Comparison of ENCODE assay signal across 15 cellular contexts in genomic region chr6:30321692-30322388, GRCh38. TPM values are rescaled to one million over a fixed set of nuclear protein-coding genes. Genes with fewer than 3 reads are reported as not detected.
DNase-seq lines count a peak whose midpoint lies in the region; ATAC-seq and TF ChIP-seq lines count a peak whose summit lies in the region.
"Had no signal": no experiment of that assay in that cellular context is flagged by ENCODE, and none has a peak within 500 bp of the region (broad histone marks: within the 10 kb centered on the region; RNA-seq: fewer than 3 reads in every experiment).

No MANE protein-coding gene starts in this region.

- H3K79me2 ChIP-seq in PC-3 (ENCODE audit: low read length) (peaks cover 95% of the 10 kb centered on the region), osteoblast (ENCODE audit: insufficient read depth, low read length) (peaks cover 91% of the 10 kb centered on the region)

- H2AFZ ChIP-seq in PC-3 (ENCODE audit: low read length) (no peak overlapping the region), osteoblast (ENCODE audit: low read length) (no peak overlapping the region)

- peaks cover 32% of the 10 kb centered on the region for H3K4me1 ChIP-seq in PC-3 (ENCODE audit: insufficient read depth, low read length)
- H3K4me1 ChIP-seq in osteoblast (ENCODE audit: insufficient read depth, low read length), result peaks cover 35% of the 10 kb centered on the region

- H3K9ac ChIP-seq in PC-3 (ENCODE audit: low read length), result no peak overlapping the region

- H4K20me1 ChIP-seq in PC-3 (ENCODE audit: low read length), result peaks cover 52% of the 10 kb centered on the region
- peaks cover 57% of the 10 kb centered on the region for H4K20me1 ChIP-seq in osteoblast (ENCODE audit: insufficient read depth, low read length)

- CTCF ChIA-PET in activated CD4-positive, alpha-beta memory T cell treated with anti-CD3 and anti-CD28 coated beads for 36 hours (lab: Charles Lee), result interaction anchor here (0.9 kb wide), 1 partner anchor 103 kb away, joined by 3 read pairs; no protein-coding TSS in a partner anchor
- CTCF ChIA-PET in activated CD4-positive, alpha-beta memory T cell treated with anti-CD3 and anti-CD28 coated beads, Interleukin-2, amount 10 ng/mL, durations not matched to agents 7 days and 5 days (lab: Charles Lee), result no interaction called here
- CTCF ChIA-PET in PC-3 (lab: Charles Lee), result no interaction called here

- H3K36me3 ChIP-seq in PC-3 (ENCODE audit: low read depth, low read length) (peaks cover 12% of the 10 kb centered on the region), osteoblast (ENCODE audit: insufficient read depth, low read length) (no peaks in the 10 kb centered on the region)
- H3K36me3 ChIP-seq: left lung had no signal

- no peaks in the 10 kb centered on the region for H3K9me2 ChIP-seq in PC-3 (replicated peaks; ENCODE audit: low read length)

- H3F3A ChIP-seq in PC-3 (ENCODE audit: low read length, unreplicated experiment), result no peaks in the 10 kb centered on the region

- H3K36me3 Mint-ChIP-seq in activated CD4-positive, alpha-beta memory T cell treated with anti-CD3 and anti-CD28 coated beads for 36 hours, result peaks cover 22% of the 10 kb centered on the region
- peaks cover 57% of the 10 kb centered on the region for H3K36me3 Mint-ChIP-seq in activated CD4-positive, alpha-beta memory T cell treated with anti-CD3 and anti-CD28 coated beads, Interleukin-2, amount 10 ng/mL, durations not matched to agents 7 days and 5 days (ENCODE audit: low read depth)
- peaks cover 9% of the 10 kb centered on the region for H3K36me3 Mint-ChIP-seq in endothelial cell (ENCODE audit: low read depth, unreplicated experiment)

- no peaks in the 10 kb centered on the region for H3K27me3 Mint-ChIP-seq in activated CD4-positive, alpha-beta memory T cell treated with anti-CD3 and anti-CD28 coated beads for 36 hours
- H3K27me3 Mint-ChIP-seq in activated CD4-positive, alpha-beta memory T cell treated with anti-CD3 and anti-CD28 coated beads, Interleukin-2, amount 10 ng/mL, durations not matched to agents 7 days and 5 days, result no peaks in the 10 kb centered on the region
- H3K27me3 Mint-ChIP-seq in endothelial cell (ENCODE audit: unreplicated experiment), result peaks cover 7% of the 10 kb centered on the region

- H3K4me2 ChIP-seq in PC-3 (ENCODE audit: low read length), result peak overlapping the region; percentile 98
- peak overlapping the region; percentile 61 for H3K4me2 ChIP-seq in osteoblast (ENCODE audit: insufficient read depth, low read length)

- H3K4me1 Mint-ChIP-seq in activated CD4-positive, alpha-beta memory T cell treated with anti-CD3 and anti-CD28 coated beads for 36 hours (ENCODE audit: low read depth), result peaks cover 75% of the 10 kb centered on the region
- peaks cover 74% of the 10 kb centered on the region for H3K4me1 Mint-ChIP-seq in activated CD4-positive, alpha-beta memory T cell treated with anti-CD3 and anti-CD28 coated beads, Interleukin-2, amount 10 ng/mL, durations not matched to agents 7 days and 5 days
- peaks cover 18% of the 10 kb centered on the region for H3K4me1 Mint-ChIP-seq in endothelial cell (ENCODE audit: unreplicated experiment)

- peaks cover 3% of the 10 kb centered on the region for H3K9me3 Mint-ChIP-seq in activated CD4-positive, alpha-beta memory T cell treated with anti-CD3 and anti-CD28 coated beads for 36 hours
- H3K9me3 Mint-ChIP-seq in activated CD4-positive, alpha-beta memory T cell treated with anti-CD3 and anti-CD28 coated beads, Interleukin-2, amount 10 ng/mL, durations not matched to agents 7 days and 5 days, result no peaks in the 10 kb centered on the region
- no peaks in the 10 kb centered on the region for H3K9me3 Mint-ChIP-seq in endothelial cell (ENCODE audit: unreplicated experiment)

- ATAC-seq in PC-3 (no peak), GM19328 (IDR thresholded peaks at IDR 0.05; ENCODE audit: unreplicated experiment) (no peak), HG03139 (IDR thresholded peaks at IDR 0.05; ENCODE audit: unreplicated experiment) (no peak)
- ATAC-seq: left lung had no signal

- intact Hi-C loops in activated CD4-positive, alpha-beta memory T cell treated with anti-CD3 and anti-CD28 coated beads for 36 hours (cut with micrococcal nuclease), result loop anchor here (10.0 kb wide), 1 partner anchor 233 kb away; the partner anchor contains the start of genes GNL1 and PRR3
- intact Hi-C loops in PC-3 (cut with micrococcal nuclease), result no loop called here

- H3K9me3 ChIP-seq in PC-3 (ENCODE audit: low read length) (no peaks in the 10 kb centered on the region), osteoblast (ENCODE audit: low read depth, low read length) (no peaks in the 10 kb centered on the region)
- H3K9me3 ChIP-seq: left lung, spleen had no signal

- H3K27ac ChIP-seq in PC-3 (ENCODE audit: low read length) (peak overlapping the region; percentile 71), osteoblast (ENCODE audit: low read depth, low read length) (peak overlapping the region; percentile 81)
- H3K27ac ChIP-seq: dorsolateral prefrontal cortex, left lung had no signal

- BruUV-seq in PC-3 (replicated peaks; lab: Mats Ljungman, UMichigan), result no TSS peak

- H3K4me3 Mint-ChIP-seq in activated CD4-positive, alpha-beta memory T cell treated with anti-CD3 and anti-CD28 coated beads for 36 hours, result peak overlapping the region; percentile 49
- no peak overlapping the region for H3K4me3 Mint-ChIP-seq in activated CD4-positive, alpha-beta memory T cell treated with anti-CD3 and anti-CD28 coated beads, Interleukin-2, amount 10 ng/mL, durations not matched to agents 7 days and 5 days
- no peak overlapping the region for H3K4me3 Mint-ChIP-seq in endothelial cell (ENCODE audit: unreplicated experiment)

- TF ChIP-seq CTCF in PC-3 (conservative IDR thresholded peaks at IDR 0.05; ENCODE audit: low read depth, low read length), result no peak
- TF ChIP-seq CTCF in endothelial cell (IDR thresholded peaks at IDR 0.05; ENCODE audit: unreplicated experiment), result no peak
- TF ChIP-seq CTCF in osteoblast (IDR thresholded peaks at IDR 0.05; ENCODE audit: extremely low read depth, low read depth, low read length), result no peak

- no peaks in the 10 kb centered on the region for H3K27me3 ChIP-seq in PC-3 (ENCODE audit: low read length)
- H3K27me3 ChIP-seq in osteoblast (ENCODE audit: insufficient read depth, low read length), result no peaks in the 10 kb centered on the region
- H3K27me3 ChIP-seq: dorsolateral prefrontal cortex, left lung, spleen had no signal

- POLR2A ChIA-PET in activated CD4-positive, alpha-beta memory T cell treated with anti-CD3 and anti-CD28 coated beads for 36 hours (lab: Charles Lee), result interaction anchor here (1.0 kb wide), 1 partner anchor 109 kb away, joined by 3 read pairs; the partner anchor contains the start of gene TRIM26
- POLR2A ChIA-PET in activated CD4-positive, alpha-beta memory T cell treated with anti-CD3 and anti-CD28 coated beads, Interleukin-2, amount 10 ng/mL, durations not matched to agents 7 days and 5 days (lab: Charles Lee), result no interaction called here
- POLR2A ChIA-PET in PC-3 (lab: Charles Lee; ENCODE audit: unreplicated experiment), result no interaction called here

- H3K4me3 ChIP-seq in PC-3 (ENCODE audit: low read length) (peak overlapping the region; percentile 44), osteoblast (ENCODE audit: insufficient read depth, low read length) (peak overlapping the region; percentile 27)
- H3K4me3 ChIP-seq: dorsolateral prefrontal cortex, left lung, spleen had no signal

- DNase-seq in activated CD4-positive, alpha-beta memory T cell treated with anti-CD3 and anti-CD28 coated beads for 36 hours, result no peak
- DNase-seq in activated CD4-positive, alpha-beta memory T cell treated with anti-CD3 and anti-CD28 coated beads, Interleukin-2, amount 10 ng/mL, durations not matched to agents 7 days and 5 days, result no peak
- DNase-seq in PC-3 (no peak), endothelial cell (ENCODE audit: low spot score) (no peak), osteoblast (ENCODE audit: insufficient read length, low spot score, missing footprints) (peak; percentile 71), GF-D8 (lab: John Stamatoyannopoulos, UW) (no peak)
- DNase-seq: amygdala; dorsolateral prefrontal cortex; H7; left lung; NCI-H1930; NK-92 treated with Interleukin-12 subunit alpha and Interleukin-12 subunit beta, amount 100 ng/mL, for 24 hours; spleen had no signal

- peak overlapping the region; percentile 92 for H3K27ac Mint-ChIP-seq in activated CD4-positive, alpha-beta memory T cell treated with anti-CD3 and anti-CD28 coated beads for 36 hours
- no peak overlapping the region for H3K27ac Mint-ChIP-seq in activated CD4-positive, alpha-beta memory T cell treated with anti-CD3 and anti-CD28 coated beads, Interleukin-2, amount 10 ng/mL, durations not matched to agents 7 days and 5 days
- peak overlapping the region; percentile 48 for H3K27ac Mint-ChIP-seq in endothelial cell (ENCODE audit: unreplicated experiment)

RNA-seq across cellular contexts. Expression of gene TRIM39, which starts 4.9 kb away (rescaled TPM):
- total RNA-seq in activated CD4-positive, alpha-beta memory T cell treated with anti-CD3 and anti-CD28 coated beads for 36 hours, result 10 to 100 TPM; 13.7 to 15.6 TPM
- total RNA-seq in activated CD4-positive, alpha-beta memory T cell treated with anti-CD3 and anti-CD28 coated beads, Interleukin-2, amount 10 ng/mL, durations not matched to agents 7 days and 5 days, result 10 to 100 TPM; 15.1 to 15.6 TPM
- 17.9 and 24.8 TPM in 2 replicates for total RNA-seq in PC-3 (2014; rRNA removed)
- total RNA-seq in endothelial cell (ENCODE audit: unreplicated experiment), result 19.4 TPM
- 12.1 and 14.5 TPM in 2 replicates for total RNA-seq in osteoblast

RNA-seq across cellular contexts. Expression of gene RPP21, which starts 23.1 kb away (rescaled TPM):
- total RNA-seq in activated CD4-positive, alpha-beta memory T cell treated with anti-CD3 and anti-CD28 coated beads for 36 hours, result 10 to 100 TPM; 34.6 to 38.3 TPM
- total RNA-seq in activated CD4-positive, alpha-beta memory T cell treated with anti-CD3 and anti-CD28 coated beads, Interleukin-2, amount 10 ng/mL, durations not matched to agents 7 days and 5 days, result 10 to 100 TPM; 34.2 to 35.7 TPM
- total RNA-seq in PC-3 (2014; rRNA removed) (151 and 161 TPM in 2 replicates), endothelial cell (ENCODE audit: unreplicated experiment) (35.2 TPM), osteoblast (23.9 and 24.6 TPM in 2 replicates)
